9 cellular contexts compared by ENCODE assay signal in genomic region chr9:19162026-19162366, GRCh38. TPM values are rescaled to one million over a fixed set of nuclear protein-coding genes. Genes with fewer than 3 reads are reported as not detected.
DNase-seq lines count a peak whose midpoint lies in the region; TF ChIP-seq lines count a peak whose summit lies in the region.
"Had no signal": no experiment of that assay in that cellular context is flagged by ENCODE, and none has a peak within 500 bp of the region (broad histone marks: within the 10 kb centered on the region; RNA-seq: fewer than 3 reads in every experiment).

No MANE protein-coding gene starts in this region.

- TF ChIP-seq CTCF in breast epithelium (IDR thresholded peaks at IDR 0.05) = no peak
- no peak for TF ChIP-seq CTCF in neutrophil (IDR thresholded peaks at IDR 0.05)

- no peaks in the 10 kb centered on the region for H3K9me3 Mint-ChIP-seq in CD4-positive, alpha-beta memory T cell

- TF ChIP-seq POLR2A in breast epithelium (IDR thresholded peaks at IDR 0.05) = no peak

- peak overlapping the region in 5 of 8 donors; percentile 67 to 75 (median 71) for H3K4me3 Mint-ChIP-seq in CD4-positive, alpha-beta memory T cell

- H3K9me3 ChIP-seq in CD4-positive, alpha-beta memory T cell (ENCODE audit: control insufficient read depth in 1 of 2, low read length in 2 of 2) = no peaks in the 10 kb centered on the region
- H3K9me3 ChIP-seq in HUES48 (ENCODE audit: control insufficient read depth, insufficient read depth, low read length) (no peaks in the 10 kb centered on the region), breast epithelium (no peaks in the 10 kb centered on the region), neutrophil (no peaks in the 10 kb centered on the region)

- no peaks in the 10 kb centered on the region for H3K27me3 Mint-ChIP-seq in CD4-positive, alpha-beta memory T cell

- H3K36me3 ChIP-seq in CD4-positive, alpha-beta memory T cell (ENCODE audit: insufficient read depth, low read length) = no peaks in the 10 kb centered on the region
- no peaks in the 10 kb centered on the region for H3K36me3 ChIP-seq in HUES48 (ENCODE audit: control insufficient read depth, insufficient read depth, low read length)
- H3K36me3 ChIP-seq in breast epithelium = no peaks in the 10 kb centered on the region
- no peaks in the 10 kb centered on the region for H3K36me3 ChIP-seq in neutrophil

- H3K4me1 Mint-ChIP-seq in CD4-positive, alpha-beta memory T cell = peaks cover 11 to 19% (median 14%) of the 10 kb centered on the region in 4 donors

- H3K9ac ChIP-seq in HUES48 (ENCODE audit: low read depth, low read length) = no peak overlapping the region

- peak overlapping the region; percentile 73 to 96 (median 89) for H3K27ac Mint-ChIP-seq in CD4-positive, alpha-beta memory T cell

- DNase-seq in CD4-positive, alpha-beta memory T cell = no peak
- DNase-seq in breast epithelium (ENCODE audit: low spot score in 2 of 2) = no peak
- no peak for DNase-seq in stimulated activated naive CD4-positive, alpha-beta T cell treated with Interleukin-2 at 50 U/mL for 16 hours (lab: John Stamatoyannopoulos, UW)
- no peak for DNase-seq in G401 (ENCODE audit: low spot score)
- DNase-seq in posterior cingulate gyrus = no peak
- DNase-seq in iPS-NIHi11 (ENCODE audit: low spot score) = no peak
- DNase-seq: hippocampal formation had no signal

- CTCF ChIA-PET in CD4-positive, alpha-beta memory T cell (lab: Charles Lee; ENCODE audit: partially characterized antibody) = interaction anchor here (0.6 to 1.8 kb wide), 5 partner anchors 10 to 303 kb away, joined by 3 to 5 read pairs (median 4); no protein-coding TSS in a partner anchor

- H3K36me3 Mint-ChIP-seq in CD4-positive, alpha-beta memory T cell = no peaks in the 10 kb centered on the region

- peaks cover 18% of the 10 kb centered on the region for H3K4me1 ChIP-seq in CD4-positive, alpha-beta memory T cell (ENCODE audit: insufficient read depth, low read length)
- H3K4me1 ChIP-seq in HUES48 (ENCODE audit: control insufficient read depth, insufficient read depth, low read length) (peaks cover 10% of the 10 kb centered on the region), breast epithelium (no peaks in the 10 kb centered on the region), neutrophil (ENCODE audit: control insufficient read depth in 1 of 2, insufficient read depth in 1 of 2, low read depth in 1 of 2, low read length in 1 of 2) (peaks cover 16 to 18% of the 10 kb centered on the region in 2 experiments)

- H3K27me3 ChIP-seq in CD4-positive, alpha-beta memory T cell (ENCODE audit: insufficient read depth, low read length) = no peaks in the 10 kb centered on the region
- H3K27me3 ChIP-seq in HUES48 (ENCODE audit: control insufficient read depth, insufficient read depth, low read length) = no peaks in the 10 kb centered on the region
- no peaks in the 10 kb centered on the region for H3K27me3 ChIP-seq in breast epithelium
- no peaks in the 10 kb centered on the region for H3K27me3 ChIP-seq in neutrophil

- H3K4me3 ChIP-seq in CD4-positive, alpha-beta memory T cell (ENCODE audit: low read length in 2 of 2) = no peak overlapping the region
- H3K4me3 ChIP-seq in HUES48 (ENCODE audit: low read depth, low read length) = no peak overlapping the region
- no peak overlapping the region for H3K4me3 ChIP-seq in breast epithelium
- no peak overlapping the region for H3K4me3 ChIP-seq in neutrophil (ENCODE audit: low read depth in 1 of 2, low read length in 1 of 2)

- H3K27ac ChIP-seq in CD4-positive, alpha-beta memory T cell (ENCODE audit: low read depth, low read length) = peak overlapping the region; percentile 52
- peak overlapping the region; percentile 85 for H3K27ac ChIP-seq in HUES48 (ENCODE audit: low read depth, low read length)
- peak overlapping the region; percentile 83 to 86 for H3K27ac ChIP-seq in breast epithelium
- peak overlapping the region; percentile 78 for H3K27ac ChIP-seq in neutrophil

- intact Hi-C loops in CD4-positive, alpha-beta memory T cell (cut with micrococcal nuclease) = no loop called here
- intact Hi-C loops in breast epithelium (cut with DNase I; ENCODE audit: low total_unique reads) = no loop called here
- intact Hi-C loops in posterior cingulate gyrus (cut with DNase I) = no loop called here

- in situ Hi-C loops in G401 (cut with HindIII; ENCODE audit: low sequenced_read_pairs) = no loop called here

- POLR2A ChIA-PET in CD4-positive, alpha-beta memory T cell (lab: Charles Lee; ENCODE audit: partially characterized antibody) = interaction anchor here (1.1 to 4.1 kb wide), 8 partner anchors 9 to 113 kb away, joined by 3 to 20 read pairs (median 7); partner anchors contain the start of genes DENND4C and RRAGA

RNA-seq across cellular contexts. Expression of gene PLIN2, which starts 34.7 kb away (rescaled TPM):
- 10 to 100 TPM; 52.6 to 57.7 TPM for total RNA-seq in CD4-positive, alpha-beta memory T cell
- 100 to 1,000 TPM; 102 to 148 TPM for polyA plus RNA-seq in CD4-positive, alpha-beta memory T cell
- 1,000 to 10,000 TPM in 2 of 3 donors, 100 to 1,000 TPM in 1; 258 to 1,598 (median 1,157) TPM for total RNA-seq in breast epithelium
- total RNA-seq in G401 (2014; rRNA removed; shearing (Covaris generic)) = 54.6 and 59.1 TPM in 2 replicates

RNA-seq across cellular contexts. Expression of gene HAUS6, which starts 59.3 kb away (rescaled TPM):
- 10 to 100 TPM; 19.4 to 20.9 TPM for total RNA-seq in CD4-positive, alpha-beta memory T cell
- 1 to 10 TPM; 6.7 to 7.6 TPM for polyA plus RNA-seq in CD4-positive, alpha-beta memory T cell
- total RNA-seq in breast epithelium = 10 to 100 TPM in 2 of 3 donors, 1 to 10 TPM in 1; 8.5 to 14.0 (median 10.5) TPM
- total RNA-seq in G401 (2014; rRNA removed; shearing (Covaris generic)) = 7.1 and 13.9 TPM in 2 replicates
